ENCODE assay signal across 1 cellular context in genomic region chr7:130735273-130735716, GRCh38.
TF ChIP-seq lines count a peak whose summit lies in the region.

No MANE protein-coding gene starts in this region.

TF ChIP-seq in HEK293, 187 proteins besides CTCF, POLR2A, EP300 and RAD21 (continued from another document):
- TF ChIP-seq SCRT2 (tag by site-specific recombination; IDR thresholded peaks at IDR 0.05) (no peak), KLF8 (tag by site-specific recombination; IDR thresholded peaks at IDR 0.05) (no peak)
TF ChIP-seq in HEK293: peak in this region for 0.
